14 cellular contexts compared by ENCODE assay signal in genomic region chr6:137816133-137816579, GRCh38. TPM values are rescaled to one million over a fixed set of nuclear protein-coding genes. Genes with fewer than 3 reads are reported as not detected.
DNase-seq lines count a peak whose midpoint lies in the region; ATAC-seq, FAIRE-seq and TF ChIP-seq lines count a peak whose summit lies in the region.
"Had no signal": no experiment of that assay in that cellular context is flagged by ENCODE, and none has a peak within 500 bp of the region (broad histone marks: within the 10 kb centered on the region; RNA-seq: fewer than 3 reads in every experiment).

No MANE protein-coding gene starts in this region.

- H3K4me2 ChIP-seq in KMS-11: peak overlapping the region; percentile 63

- H3K79me2 ChIP-seq in KMS-11 (ENCODE audit: insufficient read depth, low read depth): no peaks in the 10 kb centered on the region

- peaks cover 43% of the 10 kb centered on the region for H3K4me1 ChIP-seq in CD4-positive, alpha-beta memory T cell (ENCODE audit: insufficient read depth, low read length)
- peaks cover 22% of the 10 kb centered on the region for H3K4me1 ChIP-seq in KMS-11 (ENCODE audit: low read depth, poor library complexity, severe bottlenecking)

- H2AFZ ChIP-seq in KMS-11 (ENCODE audit: low read depth): peak overlapping the region; percentile 51

- peak; percentile 92 for FAIRE-seq in GM19239 (lab: Jason Lieb, UNC)

- no peaks in the 10 kb centered on the region for H3K27me3 ChIP-seq in CD4-positive, alpha-beta memory T cell (ENCODE audit: insufficient read depth, low read length)
- no peaks in the 10 kb centered on the region for H3K27me3 ChIP-seq in KMS-11 (ENCODE audit: insufficient read depth, low read depth)

- POLR2A ChIA-PET in CD4-positive, alpha-beta memory T cell (lab: Charles Lee; ENCODE audit: partially characterized antibody): no interaction called here

- no peak for TF ChIP-seq CTCF in KMS-11 (conservative IDR thresholded peaks at IDR 0.05; ENCODE audit: low read depth, low read length)
- TF ChIP-seq CTCF in choroid plexus epithelial cell (conservative IDR thresholded peaks at IDR 0.05; ENCODE audit: low read depth, low read length): no peak

- H3K4me1 Mint-ChIP-seq in CD4-positive, alpha-beta memory T cell: peaks cover 40 to 62% (median 43%) of the 10 kb centered on the region in 4 donors

- H3K9me3 ChIP-seq in CD4-positive, alpha-beta memory T cell (ENCODE audit: control insufficient read depth in 1 of 2, low read length in 2 of 2): no peaks in the 10 kb centered on the region

- intact Hi-C loops in CD4-positive, alpha-beta memory T cell (cut with micrococcal nuclease): no loop called here

- no peaks in the 10 kb centered on the region for H3K27me3 Mint-ChIP-seq in CD4-positive, alpha-beta memory T cell

- no peaks in the 10 kb centered on the region for H4K20me1 ChIP-seq in KMS-11 (ENCODE audit: insufficient read depth)

- peak overlapping the region; percentile 79 to 95 (median 93) for H3K27ac Mint-ChIP-seq in CD4-positive, alpha-beta memory T cell

- H3K9ac ChIP-seq in KMS-11: peak overlapping the region; percentile 13; the same call in 1 of the 2 replicates

- H3K36me3 ChIP-seq in CD4-positive, alpha-beta memory T cell (ENCODE audit: insufficient read depth, low read length): no peaks in the 10 kb centered on the region
- no peaks in the 10 kb centered on the region for H3K36me3 ChIP-seq in KMS-11 (ENCODE audit: insufficient read depth)

- H3K36me3 Mint-ChIP-seq in CD4-positive, alpha-beta memory T cell: no peaks in the 10 kb centered on the region

- no peaks in the 10 kb centered on the region for H3K9me3 Mint-ChIP-seq in CD4-positive, alpha-beta memory T cell

- ATAC-seq in HG03571 (IDR thresholded peaks at IDR 0.05; ENCODE audit: unreplicated experiment): no peak

- CTCF ChIA-PET in CD4-positive, alpha-beta memory T cell (lab: Charles Lee; ENCODE audit: partially characterized antibody): interaction anchor here (1.1 to 1.9 kb wide), 2 partner anchors 16 to 51 kb away, joined by 3 to 6 read pairs; no protein-coding TSS in a partner anchor

- H3K4me3 Mint-ChIP-seq in CD4-positive, alpha-beta memory T cell: peak overlapping the region in 7 of 8 donors; percentile 17 to 64 (median 57)

- H3K27ac ChIP-seq in CD4-positive, alpha-beta memory T cell (ENCODE audit: low read depth, low read length): peak overlapping the region; percentile 36
- H3K27ac ChIP-seq in KMS-11: peak overlapping the region; percentile 50

- peak in 2 of 5 donors; percentile 29 to 47 for DNase-seq in CD4-positive, alpha-beta memory T cell
- DNase-seq in GM19239 (ENCODE audit: insufficient read length, low spot score) (no peak), choroid plexus epithelial cell (ENCODE audit: low read depth) (peak; percentile 42), mesenteric fat pad (ENCODE audit: low spot score) (no peak), NCI-H1417 (lab: John Stamatoyannopoulos, UW) (no peak)
- no peak for DNase-seq in stimulated activated CD4-positive, alpha-beta T cell treated with anti-CD3 and anti-CD28 coated beads, Interleukin-4, amount 100 ng/mL, for 24 hours
- DNase-seq: activated CD4-positive, alpha-beta T cell treated with anti-CD3 and anti-CD28 coated beads, Interleukin-2, amount 50 U/mL, for 4 hours; DMS 273 treated with DMSO at 0.1 percent for 48 hours; foreskin melanocyte; NCI-H1436 treated with DMSO at 0.1 percent for 48 hours had no signal

- H3K4me3 ChIP-seq in CD4-positive, alpha-beta memory T cell (ENCODE audit: low read length in 2 of 2): no peak overlapping the region
- H3K4me3 ChIP-seq in KMS-11 (IDR thresholded peaks at IDR 0.05; ENCODE audit: insufficient read depth, low read depth, low read length) (no peak overlapping the region), choroid plexus epithelial cell (ENCODE audit: low read depth, low read length) (no peak overlapping the region)
- H3K4me3 ChIP-seq: lung, skin epidermis had no signal

RNA-seq across cellular contexts. Expression of gene TNFAIP3, which starts 50.9 kb away (rescaled TPM):
- total RNA-seq in CD4-positive, alpha-beta memory T cell: 100 to 1,000 TPM; 145 to 165 TPM
- polyA plus RNA-seq in CD4-positive, alpha-beta memory T cell: 100 to 1,000 TPM; 112 to 318 TPM
- total RNA-seq in mesenteric fat pad: 187 TPM
